1 cellular context compared by ENCODE assay signal in the genomic region with DNA sequence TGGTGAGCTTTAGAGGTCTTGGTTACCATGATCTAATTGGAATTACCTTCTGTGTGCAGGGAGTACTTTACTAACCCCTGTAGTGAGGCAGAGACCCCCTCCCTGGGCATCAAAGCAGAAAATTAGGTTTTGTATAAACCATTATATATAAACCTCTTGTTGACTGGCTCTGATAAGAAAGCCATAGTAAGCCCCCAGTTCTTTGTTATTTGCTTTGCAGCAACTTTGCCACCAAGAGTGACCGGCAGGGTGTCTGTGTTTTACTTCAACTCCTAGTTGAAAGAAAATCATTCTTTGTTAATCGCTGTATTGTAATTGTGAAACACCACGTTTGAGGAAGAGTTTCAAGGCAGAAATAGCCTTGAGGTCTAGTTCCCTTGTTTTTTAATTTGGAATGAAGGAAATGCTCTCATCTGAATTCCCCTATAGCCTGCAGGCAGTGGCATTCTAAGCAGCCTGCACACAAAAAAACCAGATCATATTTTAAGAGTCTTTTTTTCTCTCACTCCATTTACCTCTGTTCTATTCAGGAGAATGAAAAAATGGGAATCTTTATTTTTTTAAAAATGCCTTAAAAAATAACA.
A peak's percentile ranks its signal among the peaks of the same experiment; 100 is the strongest.
TF ChIP-seq lines count a peak whose summit lies in the region.

No MANE protein-coding gene starts in this region.

TF ChIP-seq in GM23338, 12 proteins besides CTCF, POLR2A, EP300 and RAD21:
- TF ChIP-seq NANOG (IDR thresholded peaks at IDR 0.05; ENCODE audit: borderline replicate concordance) (peak; percentile 96), ZNF114 (CRISPR knock-in tag; IDR thresholded peaks at IDR 0.05) (no peak), CREB1 (CRISPR knock-in tag; IDR thresholded peaks at IDR 0.05; ENCODE audit: low read depth) (0 out of 2 replicates have a peak, but pooled peaks have one; percentile 6)
